ENCODE assay signal across 1 cellular context in genomic region chr9:95491543-95492330, GRCh38.
TF ChIP-seq lines count a peak whose summit lies in the region.

No MANE protein-coding gene starts in this region.

TF ChIP-seq in H1, 55 proteins besides CTCF, POLR2A, EP300 and RAD21:
- no peak for TF ChIP-seq CHD1 (IDR thresholded peaks at IDR 0.05; ENCODE audit: low read depth, low read length)
- no peak for TF ChIP-seq JUND (IDR thresholded peaks at IDR 0.05; ENCODE audit: low read length)
- no peak for TF ChIP-seq RNF2 (IDR thresholded peaks at IDR 0.05; ENCODE audit: borderline replicate concordance, low read depth, low read length, missing control alignments, poor library complexity, severe bottlenecking)
- TF ChIP-seq POLR2AphosphoS5 (IDR thresholded peaks at IDR 0.05; ENCODE audit: low read depth, low read length): no peak
- no peak for TF ChIP-seq SP1 (IDR thresholded peaks at IDR 0.05; ENCODE audit: low read depth, low read length)
- no peak for TF ChIP-seq SUZ12 (IDR thresholded peaks at IDR 0.05; ENCODE audit: low read length)
- no peak for TF ChIP-seq TEAD4 (IDR thresholded peaks at IDR 0.05; ENCODE audit: low read depth, low read length)
- no peak for TF ChIP-seq ATF2 (IDR thresholded peaks at IDR 0.05; ENCODE audit: low read length)
- TF ChIP-seq BACH1 (IDR thresholded peaks at IDR 0.05; ENCODE audit: low read length): no peak
- TF ChIP-seq, protein P1, sequence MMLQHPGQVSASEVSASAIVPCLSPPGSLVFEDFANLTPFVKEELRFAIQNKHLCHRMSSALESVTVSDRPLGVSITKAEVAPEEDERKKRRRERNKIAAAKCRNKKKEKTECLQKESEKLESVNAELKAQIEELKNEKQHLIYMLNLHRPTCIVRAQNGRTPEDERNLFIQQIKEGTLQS (IDR thresholded peaks at IDR 0.05; ENCODE audit: insufficient read depth, low read depth, low read length): no peak
- no peak for TF ChIP-seq EZH2 (IDR thresholded peaks at IDR 0.05; ENCODE audit: low read depth, low read length, severe bottlenecking)
- TF ChIP-seq CEBPB (IDR thresholded peaks at IDR 0.05; ENCODE audit: low read depth, low read length): no peak
- no peak for TF ChIP-seq SIX5 (IDR thresholded peaks at IDR 0.05; ENCODE audit: low read depth, low read length)
- no peak for TF ChIP-seq BRCA1 (IDR thresholded peaks at IDR 0.05; ENCODE audit: low read depth, low read length)
- no peak for TF ChIP-seq POU5F1 (IDR thresholded peaks at IDR 0.05; ENCODE audit: low read depth, low read length)
- TF ChIP-seq JUN (IDR thresholded peaks at IDR 0.05; ENCODE audit: low read depth, low read length): no peak
- TF ChIP-seq HDAC6 (IDR thresholded peaks at IDR 0.05; ENCODE audit: low read depth, low read length): no peak
- TF ChIP-seq GABPA (IDR thresholded peaks at IDR 0.05; ENCODE audit: borderline replicate concordance, insufficient read depth, low read length): no peak
